In the genomic region with DNA sequence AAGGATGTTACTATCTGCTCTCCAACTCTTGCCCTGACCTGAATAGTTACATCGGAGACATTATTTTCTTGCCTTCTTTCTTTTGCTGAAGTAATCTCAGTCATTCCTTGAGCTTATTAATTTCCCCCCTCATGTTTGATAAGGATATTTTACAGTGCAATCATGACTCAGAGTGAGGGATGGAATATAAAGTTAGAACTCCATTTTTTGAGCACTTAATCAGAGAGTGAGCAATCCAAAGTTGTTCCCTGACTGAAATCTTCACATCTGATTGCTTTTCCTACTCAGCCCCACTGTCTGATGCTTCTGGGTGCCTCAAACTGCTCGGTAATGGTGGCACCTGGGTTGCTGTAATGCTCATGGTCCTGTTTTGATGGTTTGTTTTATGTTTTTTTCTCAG, we compare ENCODE assay signal across 35 cellular contexts.
"Had no signal": no experiment of that assay in that cellular context is flagged by ENCODE, and none has a peak within 500 bp of the region (broad histone marks: within the 10 kb centered on the region; RNA-seq: fewer than 3 reads in every experiment).

No MANE protein-coding gene starts in this region.

- H3K9me3 ChIP-seq: MG63 had no signal

- H3K4me3 ChIP-seq: MG63 had no signal

- H3K4me2 ChIP-seq: KMS-11 had no signal

- H3K9ac ChIP-seq: KMS-11 had no signal

- H3K27me3 ChIP-seq: MG63 had no signal

- H3K27ac ChIP-seq: KMS-11 had no signal

- DNase-seq: Karpas-422, Kasumi-1, KBM-7, KG1, MG63, MM.1S, MV-4-11, NCI-H1048, NCI-H1092, NCI-H1092 treated with DMSO at 0.1 percent for 48 hours, NCI-H1105, NCI-H1105 treated with DMSO at 0.1 percent for 48 hours, NCI-H1417, NCI-H1417 treated with DMSO at 0.1 percent for 48 hours, NCI-H1436, NCI-H1436 treated with DMSO at 0.1 percent for 48 hours, NCI-H146, NCI-H1694, NCI-H1694 treated with DMSO at 0.1 percent for 48 hours, NCI-H187, NCI-H187 treated with DMSO at 0.1 percent for 48 hours, NCI-H1930, NCI-H2029, NCI-H2029 treated with DMSO at 0.1 percent for 48 hours, NCI-H2081, NCI-H2081 treated with DMSO at 0.1 percent for 48 hours, NCI-H2107, NCI-H2171, NCI-H2171 treated with DMSO at 0.1 percent for 48 hours, NCI-H2227 treated with DMSO at 0.1 percent for 48 hours, NCI-H226, NCI-H345, NCI-H446, NCI-H446 treated with DMSO at 0.1 percent for 48 hours had no signal

- H3K36me3 ChIP-seq: MG63 had no signal
